Comparison of ENCODE assay signal across 1 cellular context in the genomic region with DNA sequence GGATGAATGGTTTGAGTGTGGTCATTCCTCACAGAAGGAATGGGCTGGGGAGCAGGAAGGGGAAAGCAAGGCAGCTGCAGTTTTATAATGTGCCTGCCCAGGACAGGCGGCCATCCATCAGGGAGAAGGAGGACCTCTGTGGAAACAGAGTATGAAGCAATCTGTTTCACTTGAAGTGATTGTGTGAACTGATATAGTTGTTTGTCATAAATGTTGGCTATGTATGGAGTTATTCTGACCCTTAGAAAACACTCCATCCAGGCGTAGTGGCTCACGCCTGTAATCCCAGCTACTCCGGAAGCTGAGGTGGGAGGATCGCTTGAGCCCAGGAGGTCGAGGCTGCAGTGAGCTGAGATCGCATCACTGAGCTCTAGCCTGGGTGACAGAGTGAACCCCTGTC.
TF ChIP-seq lines count a peak whose summit lies in the region.

No MANE protein-coding gene starts in this region.

TF ChIP-seq in GM23338, 12 proteins besides CTCF, POLR2A, EP300 and RAD21 (continued from another document):
- TF ChIP-seq, protein P1, sequence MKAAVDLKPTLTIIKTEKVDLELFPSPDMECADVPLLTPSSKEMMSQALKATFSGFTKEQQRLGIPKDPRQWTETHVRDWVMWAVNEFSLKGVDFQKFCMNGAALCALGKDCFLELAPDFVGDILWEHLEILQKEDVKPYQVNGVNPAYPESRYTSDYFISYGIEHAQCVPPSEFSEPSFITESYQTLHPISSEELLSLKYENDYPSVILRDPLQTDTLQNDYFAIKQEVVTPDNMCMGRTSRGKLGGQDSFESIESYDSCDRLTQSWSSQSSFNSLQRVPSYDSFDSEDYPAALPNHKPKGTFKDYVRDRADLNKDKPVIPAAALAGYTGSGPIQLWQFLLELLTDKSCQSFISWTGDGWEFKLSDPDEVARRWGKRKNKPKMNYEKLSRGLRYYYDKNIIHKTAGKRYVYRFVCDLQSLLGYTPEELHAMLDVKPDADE (IDR thresholded peaks at IDR 0.05): no peak
- no peak for TF ChIP-seq CREB1 (CRISPR knock-in tag; IDR thresholded peaks at IDR 0.05; ENCODE audit: low read depth)
- no peak for TF ChIP-seq JUNB (IDR thresholded peaks at IDR 0.05; ENCODE audit: unreplicated experiment)
- TF ChIP-seq ZNF114 (CRISPR knock-in tag; IDR thresholded peaks at IDR 0.05): no peak
- TF ChIP-seq EZH2phosphoT487 (IDR thresholded peaks at IDR 0.05; ENCODE audit: unreplicated experiment): no peak
- TF ChIP-seq, protein P2, sequence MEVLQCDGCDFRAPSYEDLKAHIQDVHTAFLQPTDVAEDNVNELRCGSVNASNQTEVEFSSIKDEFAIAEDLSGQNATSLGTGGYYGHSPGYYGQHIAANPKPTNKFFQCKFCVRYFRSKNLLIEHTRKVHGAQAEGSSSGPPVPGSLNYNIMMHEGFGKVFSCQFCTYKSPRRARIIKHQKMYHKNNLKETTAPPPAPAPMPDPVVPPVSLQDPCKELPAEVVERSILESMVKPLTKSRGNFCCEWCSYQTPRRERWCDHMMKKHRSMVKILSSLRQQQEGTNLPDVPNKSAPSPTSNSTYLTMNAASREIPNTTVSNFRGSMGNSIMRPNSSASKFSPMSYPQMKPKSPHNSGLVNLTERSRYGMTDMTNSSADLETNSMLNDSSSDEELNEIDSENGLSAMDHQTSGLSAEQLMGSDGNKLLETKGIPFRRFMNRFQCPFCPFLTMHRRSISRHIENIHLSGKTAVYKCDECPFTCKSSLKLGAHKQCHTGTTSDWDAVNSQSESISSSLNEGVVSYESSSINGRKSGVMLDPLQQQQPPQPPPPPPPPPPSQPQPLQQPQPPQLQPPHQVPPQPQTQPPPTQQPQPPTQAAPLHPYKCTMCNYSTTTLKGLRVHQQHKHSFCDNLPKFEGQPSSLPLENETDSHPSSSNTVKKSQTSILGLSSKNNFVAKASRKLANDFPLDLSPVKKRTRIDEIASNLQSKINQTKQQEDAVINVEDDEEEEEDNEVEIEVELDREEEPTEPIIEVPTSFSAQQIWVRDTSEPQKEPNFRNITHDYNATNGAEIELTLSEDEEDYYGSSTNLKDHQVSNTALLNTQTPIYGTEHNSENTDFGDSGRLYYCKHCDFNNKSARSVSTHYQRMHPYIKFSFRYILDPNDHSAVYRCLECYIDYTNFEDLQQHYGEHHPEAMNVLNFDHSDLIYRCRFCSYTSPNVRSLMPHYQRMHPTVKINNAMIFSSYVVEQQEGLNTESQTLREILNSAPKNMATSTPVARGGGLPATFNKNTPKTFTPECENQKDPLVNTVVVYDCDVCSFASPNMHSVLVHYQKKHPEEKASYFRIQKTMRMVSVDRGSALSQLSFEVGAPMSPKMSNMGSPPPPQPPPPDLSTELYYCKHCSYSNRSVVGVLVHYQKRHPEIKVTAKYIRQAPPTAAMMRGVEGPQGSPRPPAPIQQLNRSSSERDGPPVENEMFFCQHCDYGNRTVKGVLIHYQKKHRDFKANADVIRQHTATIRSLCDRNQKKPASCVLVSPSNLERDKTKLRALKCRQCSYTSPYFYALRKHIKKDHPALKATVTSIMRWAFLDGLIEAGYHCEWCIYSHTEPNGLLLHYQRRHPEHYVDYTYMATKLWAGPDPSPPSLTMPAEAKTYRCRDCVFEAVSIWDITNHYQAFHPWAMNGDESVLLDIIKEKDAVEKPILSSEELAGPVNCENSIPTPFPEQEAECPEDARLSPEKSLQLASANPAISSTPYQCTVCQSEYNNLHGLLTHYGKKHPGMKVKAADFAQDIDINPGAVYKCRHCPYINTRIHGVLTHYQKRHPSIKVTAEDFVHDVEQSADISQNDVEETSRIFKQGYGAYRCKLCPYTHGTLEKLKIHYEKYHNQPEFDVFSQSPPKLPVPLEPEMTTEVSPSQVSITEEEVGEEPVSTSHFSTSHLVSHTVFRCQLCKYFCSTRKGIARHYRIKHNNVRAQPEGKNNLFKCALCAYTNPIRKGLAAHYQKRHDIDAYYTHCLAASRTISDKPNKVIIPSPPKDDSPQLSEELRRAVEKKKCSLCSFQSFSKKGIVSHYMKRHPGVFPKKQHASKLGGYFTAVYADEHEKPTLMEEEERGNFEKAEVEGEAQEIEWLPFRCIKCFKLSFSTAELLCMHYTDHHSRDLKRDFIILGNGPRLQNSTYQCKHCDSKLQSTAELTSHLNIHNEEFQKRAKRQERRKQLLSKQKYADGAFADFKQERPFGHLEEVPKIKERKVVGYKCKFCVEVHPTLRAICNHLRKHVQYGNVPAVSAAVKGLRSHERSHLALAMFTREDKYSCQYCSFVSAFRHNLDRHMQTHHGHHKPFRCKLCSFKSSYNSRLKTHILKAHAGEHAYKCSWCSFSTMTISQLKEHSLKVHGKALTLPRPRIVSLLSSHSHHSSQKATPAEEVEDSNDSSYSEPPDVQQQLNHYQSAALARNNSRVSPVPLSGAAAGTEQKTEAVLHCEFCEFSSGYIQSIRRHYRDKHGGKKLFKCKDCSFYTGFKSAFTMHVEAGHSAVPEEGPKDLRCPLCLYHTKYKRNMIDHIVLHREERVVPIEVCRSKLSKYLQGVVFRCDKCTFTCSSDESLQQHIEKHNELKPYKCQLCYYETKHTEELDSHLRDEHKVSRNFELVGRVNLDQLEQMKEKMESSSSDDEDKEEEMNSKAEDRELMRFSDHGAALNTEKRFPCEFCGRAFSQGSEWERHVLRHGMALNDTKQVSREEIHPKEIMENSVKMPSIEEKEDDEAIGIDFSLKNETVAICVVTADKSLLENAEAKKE (CRISPR knock-in tag; IDR thresholded peaks at IDR 0.05): no peak
- TF ChIP-seq NANOG (IDR thresholded peaks at IDR 0.05; ENCODE audit: borderline replicate concordance): no peak
TF ChIP-seq in GM23338: peak in this region for 0.
